13 cellular contexts compared by ENCODE assay signal in the genomic region with DNA sequence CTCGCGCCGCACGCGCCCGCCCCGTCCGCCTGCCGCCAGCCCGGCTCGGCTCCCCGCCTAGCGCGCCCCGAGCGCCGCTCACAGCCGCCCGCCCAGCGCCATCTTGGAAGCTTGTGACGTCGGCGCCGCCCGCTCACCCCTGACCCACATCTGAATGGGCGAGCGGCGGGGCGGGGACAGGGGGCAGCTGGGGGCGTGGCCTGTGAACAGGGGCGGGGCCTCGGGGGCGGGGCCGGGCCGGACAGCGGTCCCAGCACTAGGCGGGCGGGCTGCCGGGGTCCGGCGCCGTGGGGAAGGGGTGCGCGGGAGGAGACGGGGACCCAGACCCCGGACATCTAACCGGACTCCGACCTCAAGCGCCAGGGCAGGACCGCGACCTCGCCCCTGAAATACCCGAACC. TPM values are rescaled to one million over a fixed set of nuclear protein-coding genes. Genes with fewer than 3 reads are reported as not detected.
DNase-seq lines count a peak whose midpoint lies in the region; ATAC-seq and TF ChIP-seq lines count a peak whose summit lies in the region.
"Not testable (repeated sequence)": the region's sequence is repeated elsewhere in the genome, so short reads cannot be mapped to it uniquely, and the experiment has no call there.
"Had no signal": no experiment of that assay in that cellular context is flagged by ENCODE, and none has a peak within 500 bp of the region (broad histone marks: within the 10 kb centered on the region; RNA-seq: fewer than 3 reads in every experiment).

No MANE protein-coding gene starts in this region.

- not testable (repeated sequence) for H3K4me3 ChIP-seq in psoas muscle

- H3K27me3 ChIP-seq in psoas muscle (ENCODE audit: insufficient read depth in 3 of 3, low read length in 2 of 3) = not testable (repeated sequence)

- not testable (repeated sequence) for TF ChIP-seq CTCF in psoas muscle (IDR thresholded peaks at IDR 0.05)

- peak in 1 of 3 donors; percentile 29 for DNase-seq in T-helper 17 cell
- DNase-seq in activated naive CD8-positive, alpha-beta T cell treated with anti-CD3 and anti-CD28 coated beads for 36 hours = peak; percentile 14
- not testable (repeated sequence) for DNase-seq in left cardiac atrium, psoas muscle

- not testable (repeated sequence) for H3K9me3 Mint-ChIP-seq in activated naive CD8-positive, alpha-beta T cell treated with anti-CD3 and anti-CD28 coated beads for 36 hours

- not testable (repeated sequence) for H3K27ac ChIP-seq in psoas muscle

- not testable (repeated sequence) for H3K27ac Mint-ChIP-seq in T-helper 17 cell; activated naive CD8-positive, alpha-beta T cell treated with anti-CD3 and anti-CD28 coated beads for 36 hours

- WGBS in psoas muscle, 3 donors = no CpG with 5 or more reads among the region's 53 CpGs

- not testable (repeated sequence) for H3K36me3 ChIP-seq in psoas muscle (ENCODE audit: insufficient read depth in 1 of 2, low read depth in 1 of 2)

- not testable (repeated sequence) for H3K4me1 ChIP-seq in psoas muscle

- not testable (repeated sequence) for H3K9me3 ChIP-seq in T-helper 17 cell (ENCODE audit: control insufficient read depth, low read length, poor library complexity, severe bottlenecking); psoas muscle

- not testable (repeated sequence) for H3K4me3 Mint-ChIP-seq in T-helper 17 cell; activated naive CD8-positive, alpha-beta T cell treated with anti-CD3 and anti-CD28 coated beads for 36 hours

- intact Hi-C loops in left cardiac atrium (cut with DNase I); psoas muscle (cut with DNase I): not testable (repeated sequence)

- H3K27me3 Mint-ChIP-seq in T-helper 17 cell; activated naive CD8-positive, alpha-beta T cell treated with anti-CD3 and anti-CD28 coated beads for 36 hours: not testable (repeated sequence)

- H3K4me1 Mint-ChIP-seq in T-helper 17 cell; activated naive CD8-positive, alpha-beta T cell treated with anti-CD3 and anti-CD28 coated beads for 36 hours: not testable (repeated sequence)

- H3K36me3 Mint-ChIP-seq in T-helper 17 cell (ENCODE audit: low read depth); activated naive CD8-positive, alpha-beta T cell treated with anti-CD3 and anti-CD28 coated beads for 36 hours: not testable (repeated sequence)

- peak; percentile 89 for ATAC-seq in GM19324 (IDR thresholded peaks at IDR 0.05; ENCODE audit: low FRiP score, unreplicated experiment)
- ATAC-seq in HG02571 (IDR thresholded peaks at IDR 0.05; ENCODE audit: unreplicated experiment) = peak; percentile 82
- ATAC-seq in HG03342 (IDR thresholded peaks at IDR 0.05; ENCODE audit: unreplicated experiment) = peak; percentile 70
- peak; percentile 82 for ATAC-seq in T-helper 17 cell
- peak; percentile 92 to 97 for ATAC-seq in left cardiac atrium
- peak; percentile 97 to 99 (median 98) for ATAC-seq in psoas muscle

RNA-seq across cellular contexts. Expression of a gene that starts 33.9 kb away (rescaled TPM):
- total RNA-seq in T-helper 17 cell = under 1 TPM; 0.68 to 0.92 TPM
- total RNA-seq in activated naive CD8-positive, alpha-beta T cell treated with anti-CD3 and anti-CD28 coated beads for 36 hours = under 1 TPM; 0.30 to 0.52 TPM
- under 1 TPM; 0.08 to 0.38 TPM for total RNA-seq in left cardiac atrium
- under 1 TPM in 1 of 4 donors, not detected in 3; 0.11 TPM for total RNA-seq in psoas muscle
- under 1 TPM in 2 of 3 donors, not detected in 1; 0.01 to 0.09 TPM for polyA plus RNA-seq in psoas muscle

RNA-seq across cellular contexts. Expression of a gene that starts 50.2 kb away (rescaled TPM):
- total RNA-seq in T-helper 17 cell = 1 to 10 TPM in 1 of 2 donors, not detected in 1; 4.8 TPM
- total RNA-seq in activated naive CD8-positive, alpha-beta T cell treated with anti-CD3 and anti-CD28 coated beads for 36 hours = 1 to 10 TPM; 1.5 to 1.7 TPM
- total RNA-seq in left cardiac atrium = under 1 TPM in 1 of 2 donors, not detected in 1; 0.91 TPM
- not detected for total RNA-seq in psoas muscle
- polyA plus RNA-seq in psoas muscle = not detected

RNA-seq across cellular contexts. Expression of a gene that starts 59.9 kb away (rescaled TPM):
- total RNA-seq in T-helper 17 cell = not detected
- not detected for total RNA-seq in activated naive CD8-positive, alpha-beta T cell treated with anti-CD3 and anti-CD28 coated beads for 36 hours
- not detected for total RNA-seq in left cardiac atrium
- not detected for total RNA-seq in psoas muscle
- polyA plus RNA-seq in psoas muscle = not detected
- total RNA-seq: bronchial epithelial cell, HT1080, PC-9, spleen had no signal
- polyA plus RNA-seq: immature natural killer cell, neural cell, spleen had no signal
